Comparison of ENCODE assay signal across 26 cellular contexts in genomic region chr18:57947117-57947516, GRCh38.
"Had no signal": no experiment of that assay in that cellular context is flagged by ENCODE, and none has a peak within 500 bp of the region (broad histone marks: within the 10 kb centered on the region; RNA-seq: fewer than 3 reads in every experiment).

No MANE protein-coding gene starts in this region.

- H3K4me3 ChIP-seq: adrenal gland, K562, Peyer's patch had no signal

- FAIRE-seq: K562 had no signal

- H3K36me3 Mint-ChIP-seq: activated naive CD8-positive, alpha-beta T cell treated with anti-CD3 and anti-CD28 coated beads, Interleukin-2, amount 10 ng/mL, durations not matched to agents 7 days and 5 days; WTC11 had no signal

- H3K36me3 ChIP-seq: adrenal gland, Peyer's patch had no signal

- H3K27ac ChIP-seq: adrenal gland, Peyer's patch had no signal

- H3K4me3 Mint-ChIP-seq: activated CD8-positive, alpha-beta T cell treated with anti-CD3 and anti-CD28 coated beads, Interleukin-2, amount 10 ng/mL, durations not matched to agents 7 days and 5 days; activated naive CD8-positive, alpha-beta T cell treated with anti-CD3 and anti-CD28 coated beads, Interleukin-2, amount 10 ng/mL, durations not matched to agents 7 days and 5 days; T-helper 17 cell; WTC11 had no signal

- H3K9me3 ChIP-seq: adrenal gland, Peyer's patch had no signal

- H3K9me3 Mint-ChIP-seq: activated naive CD8-positive, alpha-beta T cell treated with anti-CD3 and anti-CD28 coated beads, Interleukin-2, amount 10 ng/mL, durations not matched to agents 7 days and 5 days had no signal

- ATAC-seq: activated CD8-positive, alpha-beta T cell treated with anti-CD3 and anti-CD28 coated beads, Interleukin-2, amount 10 ng/mL, durations not matched to agents 7 days and 5 days; K562; T-helper 17 cell; WTC11 had no signal

- DNase-seq: activated CD4-positive, alpha-beta T cell treated with anti-CD3 and anti-CD28 coated beads for 48 hours; activated CD4-positive, alpha-beta T cell treated with anti-CD3 and anti-CD28 coated beads, Interleukin-2, amount 50 U/mL, for 4 hours; activated CD4-positive, CD25-positive, alpha-beta regulatory T cell treated with anti-CD3 and anti-CD28 coated beads, Interleukin-2, amount 50 U/mL, for 72 hours; activated CD8-positive, alpha-beta memory T cell treated with anti-CD3 and anti-CD28 coated beads, Interleukin-2, amount 50 U/mL, for 48 hours; activated CD8-positive, alpha-beta T cell treated with anti-CD3 and anti-CD28 coated beads, Interleukin-2, amount 10 ng/mL, durations not matched to agents 7 days and 5 days; activated naive CD4-positive, alpha-beta T cell treated with anti-CD3 and anti-CD28 coated beads, Interleukin-2, amount 50 U/mL, for 16 hours; activated naive CD8-positive, alpha-beta T cell treated with anti-CD3 and anti-CD28 coated beads, Interleukin-2, amount 10 ng/mL, durations not matched to agents 7 days and 5 days; activated T-cell treated with anti-CD3 and anti-CD28 coated beads, Interleukin-2, amount 50 U/mL, for 1 hour; adrenal gland; aorta; Karpas-422; NCI-H1105 treated with DMSO at 0.1 percent for 48 hours; NCI-H1436 treated with DMSO at 0.1 percent for 48 hours; NCI-H187; NCI-H2081; NCI-H2171; NCI-H2227 treated with DMSO at 0.1 percent for 48 hours; NCI-H526; NCI-H774; NK-92 treated with Interleukin-12 subunit alpha and Interleukin-12 subunit beta, amount 100 ng/mL, for 24 hours; Peyer's patch; SIG-M5; T-helper 17 cell; T-helper 9 cell had no signal

- H3K4me1 Mint-ChIP-seq: activated naive CD8-positive, alpha-beta T cell treated with anti-CD3 and anti-CD28 coated beads, Interleukin-2, amount 10 ng/mL, durations not matched to agents 7 days and 5 days; T-helper 17 cell had no signal

- H3K27ac Mint-ChIP-seq: activated CD8-positive, alpha-beta T cell treated with anti-CD3 and anti-CD28 coated beads, Interleukin-2, amount 10 ng/mL, durations not matched to agents 7 days and 5 days; activated naive CD8-positive, alpha-beta T cell treated with anti-CD3 and anti-CD28 coated beads, Interleukin-2, amount 10 ng/mL, durations not matched to agents 7 days and 5 days; T-helper 17 cell; WTC11 had no signal

- H3K4me1 ChIP-seq: adrenal gland had no signal

- H3K27me3 ChIP-seq: adrenal gland, Peyer's patch had no signal
